ENCODE assay signal across 2 cellular contexts in the genomic region with DNA sequence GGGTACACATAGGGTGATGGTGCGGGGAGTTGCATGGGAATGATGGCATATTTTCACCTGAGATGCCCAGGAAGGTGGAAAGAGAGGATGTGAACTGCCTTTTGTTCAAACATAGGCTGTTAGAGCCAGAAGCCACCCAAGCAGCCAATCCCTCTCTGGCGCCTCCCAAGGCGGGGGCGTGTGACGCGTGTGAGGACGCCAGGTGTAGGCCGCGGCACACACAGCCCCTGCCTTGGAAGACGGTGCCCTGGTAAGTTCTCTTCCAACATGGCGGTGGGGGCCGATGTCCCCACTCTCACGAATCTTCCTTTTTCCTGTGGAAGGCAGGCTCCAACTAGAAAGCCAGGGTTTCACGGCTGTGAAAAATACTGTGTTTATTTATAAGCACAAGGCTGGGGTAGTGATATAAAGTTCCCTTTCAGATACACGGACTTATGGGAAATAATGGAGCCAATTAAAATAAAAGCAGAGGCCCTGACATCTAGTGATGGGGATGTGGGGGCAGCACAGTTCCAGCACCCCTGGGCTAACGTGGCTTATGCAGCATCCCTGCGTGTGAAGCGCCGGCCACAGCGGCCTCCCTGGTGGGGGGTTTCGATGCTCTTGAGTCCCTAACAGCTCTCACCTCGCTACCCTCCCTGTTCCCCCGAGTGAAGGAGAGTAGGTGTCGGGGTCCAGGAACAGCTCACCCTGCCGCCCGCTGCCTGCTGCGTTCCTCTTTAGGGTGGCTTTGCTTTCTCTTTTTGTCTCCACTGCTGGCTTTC.
A peak's percentile ranks its signal among the peaks of the same experiment; 100 is the strongest.
TF ChIP-seq lines count a peak whose summit lies in the region.

No MANE protein-coding gene starts in this region.

TF ChIP-seq in GM23338, 12 proteins besides CTCF, POLR2A, EP300 and RAD21:
- TF ChIP-seq ZNF331 (CRISPR knock-in tag; IDR thresholded peaks at IDR 0.05; ENCODE audit: low read depth) (no peak), ZNF114 (CRISPR knock-in tag; IDR thresholded peaks at IDR 0.05) (no peak), EZH2phosphoT487 (IDR thresholded peaks at IDR 0.05; ENCODE audit: unreplicated experiment) (no peak), EZH2 (IDR thresholded peaks at IDR 0.05; ENCODE audit: low read depth, unreplicated experiment) (no peak), POLR2AphosphoS5 (IDR thresholded peaks at IDR 0.05; ENCODE audit: low read depth) (no peak), CREB1 (CRISPR knock-in tag; IDR thresholded peaks at IDR 0.05; ENCODE audit: low read depth) (no peak)
- TF ChIP-seq, protein P1, sequence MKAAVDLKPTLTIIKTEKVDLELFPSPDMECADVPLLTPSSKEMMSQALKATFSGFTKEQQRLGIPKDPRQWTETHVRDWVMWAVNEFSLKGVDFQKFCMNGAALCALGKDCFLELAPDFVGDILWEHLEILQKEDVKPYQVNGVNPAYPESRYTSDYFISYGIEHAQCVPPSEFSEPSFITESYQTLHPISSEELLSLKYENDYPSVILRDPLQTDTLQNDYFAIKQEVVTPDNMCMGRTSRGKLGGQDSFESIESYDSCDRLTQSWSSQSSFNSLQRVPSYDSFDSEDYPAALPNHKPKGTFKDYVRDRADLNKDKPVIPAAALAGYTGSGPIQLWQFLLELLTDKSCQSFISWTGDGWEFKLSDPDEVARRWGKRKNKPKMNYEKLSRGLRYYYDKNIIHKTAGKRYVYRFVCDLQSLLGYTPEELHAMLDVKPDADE (IDR thresholded peaks at IDR 0.05) = no peak

TF ChIP-seq in PFSK-1, 5 proteins besides CTCF, POLR2A, EP300 and RAD21:
- TF ChIP-seq FOXP2 (optimal IDR thresholded peaks at IDR 0.05; ENCODE audit: borderline replicate concordance, extremely low read depth, extremely low read length, insufficient read depth) = no peak
- TF ChIP-seq POLR2AphosphoS5 (IDR thresholded peaks at IDR 0.05; ENCODE audit: low read depth, low read length) = peak; percentile 55; the same call in 1 of the 2 replicates
- TF ChIP-seq, protein P2, sequence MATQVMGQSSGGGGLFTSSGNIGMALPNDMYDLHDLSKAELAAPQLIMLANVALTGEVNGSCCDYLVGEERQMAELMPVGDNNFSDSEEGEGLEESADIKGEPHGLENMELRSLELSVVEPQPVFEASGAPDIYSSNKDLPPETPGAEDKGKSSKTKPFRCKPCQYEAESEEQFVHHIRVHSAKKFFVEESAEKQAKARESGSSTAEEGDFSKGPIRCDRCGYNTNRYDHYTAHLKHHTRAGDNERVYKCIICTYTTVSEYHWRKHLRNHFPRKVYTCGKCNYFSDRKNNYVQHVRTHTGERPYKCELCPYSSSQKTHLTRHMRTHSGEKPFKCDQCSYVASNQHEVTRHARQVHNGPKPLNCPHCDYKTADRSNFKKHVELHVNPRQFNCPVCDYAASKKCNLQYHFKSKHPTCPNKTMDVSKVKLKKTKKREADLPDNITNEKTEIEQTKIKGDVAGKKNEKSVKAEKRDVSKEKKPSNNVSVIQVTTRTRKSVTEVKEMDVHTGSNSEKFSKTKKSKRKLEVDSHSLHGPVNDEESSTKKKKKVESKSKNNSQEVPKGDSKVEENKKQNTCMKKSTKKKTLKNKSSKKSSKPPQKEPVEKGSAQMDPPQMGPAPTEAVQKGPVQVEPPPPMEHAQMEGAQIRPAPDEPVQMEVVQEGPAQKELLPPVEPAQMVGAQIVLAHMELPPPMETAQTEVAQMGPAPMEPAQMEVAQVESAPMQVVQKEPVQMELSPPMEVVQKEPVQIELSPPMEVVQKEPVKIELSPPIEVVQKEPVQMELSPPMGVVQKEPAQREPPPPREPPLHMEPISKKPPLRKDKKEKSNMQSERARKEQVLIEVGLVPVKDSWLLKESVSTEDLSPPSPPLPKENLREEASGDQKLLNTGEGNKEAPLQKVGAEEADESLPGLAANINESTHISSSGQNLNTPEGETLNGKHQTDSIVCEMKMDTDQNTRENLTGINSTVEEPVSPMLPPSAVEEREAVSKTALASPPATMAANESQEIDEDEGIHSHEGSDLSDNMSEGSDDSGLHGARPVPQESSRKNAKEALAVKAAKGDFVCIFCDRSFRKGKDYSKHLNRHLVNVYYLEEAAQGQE (IDR thresholded peaks at IDR 0.05; ENCODE audit: insufficient read depth in 1 of 2, low read depth in 2 of 2, low read length in 2 of 2) = no peak
- no peak for TF ChIP-seq TAF1 (IDR thresholded peaks at IDR 0.05; ENCODE audit: borderline replicate concordance, insufficient read depth, low read length)
- no peak for TF ChIP-seq SIN3A (IDR thresholded peaks at IDR 0.05; ENCODE audit: borderline replicate concordance, insufficient read depth, low read length)
